ENCODE assay signal across 12 cellular contexts in the genomic region with DNA sequence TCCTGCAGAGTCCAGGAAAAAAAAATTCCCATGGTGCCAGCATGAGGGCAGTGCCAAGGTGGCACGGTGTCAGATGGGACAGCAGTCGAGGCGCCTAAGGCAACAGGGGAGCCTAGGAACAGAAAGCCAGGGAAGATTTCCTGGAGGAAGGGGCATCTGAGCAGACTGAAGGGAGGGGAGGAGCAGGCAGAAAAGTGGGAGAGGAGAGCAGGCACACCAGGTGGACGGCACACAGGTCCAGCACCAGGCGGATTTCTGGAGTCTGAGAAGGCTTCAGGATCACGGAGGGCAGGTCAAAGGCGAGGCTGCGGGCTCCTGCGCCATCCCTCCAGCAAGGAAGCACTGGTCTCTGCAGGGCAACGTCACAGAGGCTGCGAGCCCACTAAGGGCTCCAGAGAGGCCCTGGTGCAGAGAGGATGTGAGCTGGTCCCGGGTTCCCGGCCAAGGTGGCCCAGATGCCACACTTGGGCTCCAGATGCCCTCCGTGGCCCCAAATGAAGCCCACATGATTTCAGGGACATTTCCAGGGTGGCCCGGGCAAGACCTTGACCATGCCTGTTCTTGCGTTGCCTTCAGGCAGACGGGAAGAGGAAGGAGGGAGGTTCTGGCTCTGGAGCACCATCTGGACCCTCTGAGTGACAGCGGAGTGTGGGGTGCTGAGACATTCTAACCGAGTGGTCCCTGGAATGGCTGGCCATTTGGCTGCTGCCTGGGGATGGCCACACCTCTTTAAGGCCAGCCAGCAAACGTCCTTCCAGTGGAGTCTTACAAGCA. TPM values are rescaled to one million over a fixed set of nuclear protein-coding genes. Genes with fewer than 3 reads are reported as not detected.
DNase-seq lines count a peak whose midpoint lies in the region; ATAC-seq and TF ChIP-seq lines count a peak whose summit lies in the region.
"Had no signal": no experiment of that assay in that cellular context is flagged by ENCODE, and none has a peak within 500 bp of the region (broad histone marks: within the 10 kb centered on the region; RNA-seq: fewer than 3 reads in every experiment).

No MANE protein-coding gene starts in this region.

- peak overlapping the region in 6 of 8 donors; percentile 72 to 94 (median 84) for H3K4me3 ChIP-seq in spleen
- H3K4me3 ChIP-seq in smooth muscle cell = no peak overlapping the region

- no peaks in the 10 kb centered on the region for H3K27me3 Mint-ChIP-seq in activated naive CD8-positive, alpha-beta T cell treated with anti-CD3 and anti-CD28 coated beads for 36 hours

- ATAC-seq in GM21515 (IDR thresholded peaks at IDR 0.05; ENCODE audit: unreplicated experiment) (no peak), HG03025 (IDR thresholded peaks at IDR 0.05; ENCODE audit: low FRiP score, unreplicated experiment) (no peak)
- ATAC-seq: esophagus mucosa had no signal

- peak; percentile 56 for DNase-seq in activated effector memory CD4-positive, alpha-beta T cell treated with anti-CD3 and anti-CD28 coated beads, Interleukin-2, amount 50 U/mL, for 16 hours
- DNase-seq in activated effector memory CD4-positive, alpha-beta T cell treated with Interleukin-2 at 50 U/mL for 16 hours = no peak
- no peak for DNase-seq in activated naive CD8-positive, alpha-beta T cell treated with anti-CD3 and anti-CD28 coated beads for 36 hours
- DNase-seq in iPS-NIHi7 (ENCODE audit: extremely low spot score) = peak; percentile 3
- DNase-seq in spleen = no peak
- no peak for DNase-seq in smooth muscle cell (lab: John Stamatoyannopoulos, UW; ENCODE audit: unreplicated experiment)
- DNase-seq: BE2C, NCI-H187, SIG-M5 had no signal

- 74 to 81% (median 76%) methylated on average over 13 to 20 of the region's 20 CpGs for WGBS in spleen, 5 donors
- 92% methylated on average over 19 of the region's 20 CpGs for WGBS in smooth muscle cell (ENCODE audit: low lambda C conversion rate)

- peak overlapping the region; percentile 7 for H3K4me3 Mint-ChIP-seq in activated naive CD8-positive, alpha-beta T cell treated with anti-CD3 and anti-CD28 coated beads for 36 hours

- TF ChIP-seq CTCF in spleen (IDR thresholded peaks at IDR 0.05 in 8 of 11, conservative IDR thresholded peaks at IDR 0.05 in 3 of 11) (no peak), smooth muscle cell (IDR thresholded peaks at IDR 0.05; ENCODE audit: borderline replicate concordance, insufficient read depth, poor library complexity, severe bottlenecking) (no peak)

- peaks cover 84% of the 10 kb centered on the region for H4K20me1 ChIP-seq in smooth muscle cell (ENCODE audit: low read depth)

- intact Hi-C loops in spleen (cut with DNase I; ENCODE audit: low total_unique reads) = loop anchor here (10.0 kb wide), 1 partner anchor 1530 kb away; no protein-coding TSS in a partner anchor

- H3K4me2 ChIP-seq in smooth muscle cell = no peak overlapping the region

- no peak for TF ChIP-seq POLR2A in spleen (IDR thresholded peaks at IDR 0.05)

- H3F3A ChIP-seq in smooth muscle cell (ENCODE audit: low read depth) = no peaks in the 10 kb centered on the region

- H3K79me2 ChIP-seq in smooth muscle cell (ENCODE audit: low read depth) = peaks cover 42% of the 10 kb centered on the region

- H3K4me1 ChIP-seq in spleen (peaks cover 36 to 91% (median 87%) of the 10 kb centered on the region in 6 donors), smooth muscle cell (ENCODE audit: low read depth) (peaks cover 17% of the 10 kb centered on the region)
- H3K4me1 ChIP-seq: BE2C had no signal

- no peak overlapping the region for H3K9ac ChIP-seq in smooth muscle cell (ENCODE audit: low read depth)

- H3K9me3 Mint-ChIP-seq in activated naive CD8-positive, alpha-beta T cell treated with anti-CD3 and anti-CD28 coated beads for 36 hours = no peaks in the 10 kb centered on the region

- H3K4me1 Mint-ChIP-seq in activated naive CD8-positive, alpha-beta T cell treated with anti-CD3 and anti-CD28 coated beads for 36 hours = peaks cover 50% of the 10 kb centered on the region

- H3K9me3 ChIP-seq in spleen (no peaks in the 10 kb centered on the region), smooth muscle cell (replicated peaks; ENCODE audit: low read depth) (no peaks in the 10 kb centered on the region)
- H3K9me3 ChIP-seq: BE2C had no signal

- H2AFZ ChIP-seq in smooth muscle cell (ENCODE audit: low read depth) = no peak overlapping the region

- H3K27ac ChIP-seq in spleen = peak overlapping the region in 5 of 8 donors; percentile 2 to 39 (median 13)
- H3K27ac ChIP-seq in smooth muscle cell (ENCODE audit: low read depth) = no peak overlapping the region

- H3K36me3 ChIP-seq in spleen (peaks cover 0 to 33% (median 0%) of the 10 kb centered on the region in 6 donors), smooth muscle cell (ENCODE audit: low read depth) (no peaks in the 10 kb centered on the region)
- H3K36me3 ChIP-seq: BE2C had no signal

- peaks cover 0 to 17% (median 0%) of the 10 kb centered on the region in 7 donors for H3K27me3 ChIP-seq in spleen (replicated peaks in 1 of 7)
- no peaks in the 10 kb centered on the region for H3K27me3 ChIP-seq in smooth muscle cell (ENCODE audit: low read depth)
- H3K27me3 ChIP-seq: BE2C had no signal

- H3K27ac Mint-ChIP-seq in activated naive CD8-positive, alpha-beta T cell treated with anti-CD3 and anti-CD28 coated beads for 36 hours = no peak overlapping the region

- H3K36me3 Mint-ChIP-seq in activated naive CD8-positive, alpha-beta T cell treated with anti-CD3 and anti-CD28 coated beads for 36 hours = peaks cover 15% of the 10 kb centered on the region

RNA-seq across cellular contexts. Expression of gene HS6ST1, which starts 4.1 kb away (rescaled TPM):
- total RNA-seq in activated naive CD8-positive, alpha-beta T cell treated with anti-CD3 and anti-CD28 coated beads for 36 hours = 10 to 100 TPM; 16.1 to 17.4 TPM
- total RNA-seq in spleen (10 to 100 TPM; 52.2 to 99.5 (median 66.7) TPM), smooth muscle cell (9.3 and 11.3 TPM in 2 replicates)
- polyA plus RNA-seq in spleen (10 to 100 TPM in 1 of 3 donors, 1 to 10 TPM in 2; 7.2 to 24.7 (median 9.2) TPM), smooth muscle cell (13.0 and 17.6 TPM in 2 replicates)

Comparison
In these comparisons a context has a peak if more than half of its experiments do, and no peak if none do; other contexts are left out.
1. DNase-seq: peak in activated effector memory CD4-positive, alpha-beta T cell treated with anti-CD3 and anti-CD28 coated beads, Interleukin-2, amount 50 U/mL, for 16 hours (single experiment) and iPS-NIHi7 (single experiment); none in activated effector memory CD4-positive, alpha-beta T cell treated with Interleukin-2 at 50 U/mL for 16 hours (single experiment), activated naive CD8-positive, alpha-beta T cell treated with anti-CD3 and anti-CD28 coated beads for 36 hours (single experiment), spleen (single experiment) and smooth muscle cell (single experiment).